ENCODE assay signal across 10 cellular contexts in the genomic region with DNA sequence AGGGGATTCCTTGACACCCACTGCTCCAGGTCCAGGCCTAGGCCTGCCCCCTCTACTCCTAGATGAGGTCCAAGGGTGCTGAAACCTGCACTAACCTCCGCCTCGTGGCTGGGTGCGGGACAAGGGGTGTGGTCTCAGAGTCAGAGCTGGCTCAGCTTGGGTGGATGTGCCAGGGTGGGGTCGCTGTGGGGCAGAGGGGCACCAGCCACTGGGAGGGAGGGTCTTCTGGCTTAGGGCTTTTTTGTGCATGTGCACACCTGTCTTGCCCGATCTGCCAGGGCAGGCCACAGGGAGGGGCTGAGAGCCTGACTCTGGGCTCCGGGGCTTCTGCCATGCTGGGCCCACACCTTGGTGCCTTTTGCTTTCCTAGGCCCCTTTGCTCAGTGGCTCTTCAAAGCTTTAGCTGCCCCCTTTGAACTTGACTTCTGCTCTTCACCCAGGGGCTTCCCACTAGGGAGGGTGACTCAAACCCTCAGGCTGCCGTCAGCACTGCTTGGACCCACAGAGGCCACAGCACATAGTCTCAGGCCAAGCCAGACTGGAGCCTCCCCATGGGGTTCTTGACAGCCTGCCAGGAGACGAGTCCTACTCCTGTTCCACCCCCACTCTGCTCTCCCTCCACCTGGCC.
DNase-seq lines count a peak whose midpoint lies in the region; ATAC-seq, FAIRE-seq and TF ChIP-seq lines count a peak whose summit lies in the region.
"Had no signal": no experiment of that assay in that cellular context is flagged by ENCODE, and none has a peak within 500 bp of the region (broad histone marks: within the 10 kb centered on the region; RNA-seq: fewer than 3 reads in every experiment).

No MANE protein-coding gene starts in this region.

- H3K4me3 ChIP-seq in cardiac fibroblast (replicated peaks in 1 of 2; ENCODE audit: low read depth in 2 of 2, low read length in 2 of 2) = no peak overlapping the region
- H3K4me3 ChIP-seq in sigmoid colon = no peak overlapping the region
- H3K4me3 ChIP-seq in left lung = no peak overlapping the region
- H3K4me3 ChIP-seq: heart right ventricle had no signal

- H3K4me3 Mint-ChIP-seq in activated CD4-positive, alpha-beta T cell treated with anti-CD3 and anti-CD28 coated beads for 36 hours = no peak overlapping the region

- WGBS in sigmoid colon, 2 donors = 48 to 75% methylated on average over 8 of the region's 8 CpGs

- H3K36me3 ChIP-seq in sigmoid colon = no peaks in the 10 kb centered on the region
- H3K36me3 ChIP-seq in left lung = no peaks in the 10 kb centered on the region
- H3K36me3 ChIP-seq: heart right ventricle had no signal

- FAIRE-seq in HTR-8/SVneo (lab: Jason Lieb, UNC) = no peak

- CTCF ChIA-PET in activated CD4-positive, alpha-beta T cell treated with anti-CD3 and anti-CD28 coated beads for 36 hours (lab: Charles Lee) = interaction anchor here (0.6 to 1.0 kb wide), 2 partner anchors 89 to 133 kb away, joined by 4 to 5 read pairs; no protein-coding TSS in a partner anchor

- TF ChIP-seq EP300 in sigmoid colon (IDR thresholded peaks at IDR 0.05) = no peak

- POLR2A ChIA-PET in activated CD4-positive, alpha-beta T cell treated with anti-CD3 and anti-CD28 coated beads for 36 hours (lab: Charles Lee) = interaction anchor here (1.6 kb wide), 1 partner anchor 46 kb away, joined by 3 read pairs; no protein-coding TSS in a partner anchor

- H3K4me1 ChIP-seq in sigmoid colon (peaks cover 0 to 19% (median 14%) of the 10 kb centered on the region in 4 donors), left lung (peaks cover 20 to 27% of the 10 kb centered on the region in 2 donors)

- peak; percentile 47 for DNase-seq in activated CD4-positive, alpha-beta T cell treated with anti-CD3 and anti-CD28 coated beads for 36 hours
- no peak for DNase-seq in activated CD4-positive, alpha-beta T cell treated with anti-CD3 and anti-CD28 coated beads, Interleukin-2, amount 50 U/mL, for 48 hours
- DNase-seq in cardiac fibroblast (ENCODE audit: low read depth in 2 of 2) (peak; percentile 48 to 70), sigmoid colon (peak; percentile 62), HTR-8/SVneo (ENCODE audit: insufficient read length, low spot score) (no peak), left lung (no peak)
- DNase-seq: NCI-H524 had no signal

- H3K27ac Mint-ChIP-seq in activated CD4-positive, alpha-beta T cell treated with anti-CD3 and anti-CD28 coated beads for 36 hours = peak overlapping the region; percentile 38

- H3K9me3 ChIP-seq in sigmoid colon = no peaks in the 10 kb centered on the region
- H3K9me3 ChIP-seq in left lung = no peaks in the 10 kb centered on the region
- H3K9me3 ChIP-seq: heart right ventricle had no signal

- peak; percentile 64 for ATAC-seq in activated CD4-positive, alpha-beta T cell treated with anti-CD3 and anti-CD28 coated beads for 36 hours
- ATAC-seq in HG02852 (IDR thresholded peaks at IDR 0.05; ENCODE audit: unreplicated experiment) (peak; percentile 43), GM19467 (IDR thresholded peaks at IDR 0.05; ENCODE audit: unreplicated experiment) (no peak), left lung (no peak)

- peaks cover 4% of the 10 kb centered on the region for H3K9me3 Mint-ChIP-seq in activated CD4-positive, alpha-beta T cell treated with anti-CD3 and anti-CD28 coated beads for 36 hours (ENCODE audit: low read depth)

- TF ChIP-seq CTCF in cardiac fibroblast (IDR thresholded peaks at IDR 0.05; ENCODE audit: low read depth, low read length) = no peak
- no peak for TF ChIP-seq CTCF in sigmoid colon (IDR thresholded peaks at IDR 0.05)
- TF ChIP-seq CTCF in left lung (IDR thresholded peaks at IDR 0.05) = no peak

- peaks cover 36% of the 10 kb centered on the region for H3K4me1 Mint-ChIP-seq in activated CD4-positive, alpha-beta T cell treated with anti-CD3 and anti-CD28 coated beads for 36 hours

- H3K27me3 ChIP-seq in sigmoid colon (no peaks in the 10 kb centered on the region), left lung (no peaks in the 10 kb centered on the region)
- H3K27me3 ChIP-seq: heart right ventricle had no signal

- no peaks in the 10 kb centered on the region for H3K27me3 Mint-ChIP-seq in activated CD4-positive, alpha-beta T cell treated with anti-CD3 and anti-CD28 coated beads for 36 hours

- H3K27ac ChIP-seq in sigmoid colon (no peak overlapping the region), left lung (no peak overlapping the region)

- TF ChIP-seq POLR2A in sigmoid colon (IDR thresholded peaks at IDR 0.05) = no peak

- H3K36me3 Mint-ChIP-seq in activated CD4-positive, alpha-beta T cell treated with anti-CD3 and anti-CD28 coated beads for 36 hours (ENCODE audit: low read depth) = peaks cover 2% of the 10 kb centered on the region

- intact Hi-C loops in activated CD4-positive, alpha-beta T cell treated with anti-CD3 and anti-CD28 coated beads for 36 hours (cut with DNase I, micrococcal nuclease) = loop anchor here in 1 of 2 experiments (10.0 kb wide), 1 partner anchor 85 kb away; no protein-coding TSS in a partner anchor
- intact Hi-C loops in sigmoid colon (cut with DNase I) (no loop called here), left lung (cut with DNase I) (no loop called here)

Comparison
In these comparisons a context has a peak if more than half of its experiments do, and no peak if none do; other contexts are left out.
1. DNase-seq: peak in activated CD4-positive, alpha-beta T cell treated with anti-CD3 and anti-CD28 coated beads for 36 hours (single experiment), cardiac fibroblast (2 of 2) and sigmoid colon (single experiment); none in activated CD4-positive, alpha-beta T cell treated with anti-CD3 and anti-CD28 coated beads, Interleukin-2, amount 50 U/mL, for 48 hours (0 of 2), HTR-8/SVneo (single experiment) and left lung (0 of 2).
2. ATAC-seq: peak in activated CD4-positive, alpha-beta T cell treated with anti-CD3 and anti-CD28 coated beads for 36 hours (single experiment) and HG02852 (single experiment); none in GM19467 (single experiment) and left lung (single experiment).